In the genomic region with DNA sequence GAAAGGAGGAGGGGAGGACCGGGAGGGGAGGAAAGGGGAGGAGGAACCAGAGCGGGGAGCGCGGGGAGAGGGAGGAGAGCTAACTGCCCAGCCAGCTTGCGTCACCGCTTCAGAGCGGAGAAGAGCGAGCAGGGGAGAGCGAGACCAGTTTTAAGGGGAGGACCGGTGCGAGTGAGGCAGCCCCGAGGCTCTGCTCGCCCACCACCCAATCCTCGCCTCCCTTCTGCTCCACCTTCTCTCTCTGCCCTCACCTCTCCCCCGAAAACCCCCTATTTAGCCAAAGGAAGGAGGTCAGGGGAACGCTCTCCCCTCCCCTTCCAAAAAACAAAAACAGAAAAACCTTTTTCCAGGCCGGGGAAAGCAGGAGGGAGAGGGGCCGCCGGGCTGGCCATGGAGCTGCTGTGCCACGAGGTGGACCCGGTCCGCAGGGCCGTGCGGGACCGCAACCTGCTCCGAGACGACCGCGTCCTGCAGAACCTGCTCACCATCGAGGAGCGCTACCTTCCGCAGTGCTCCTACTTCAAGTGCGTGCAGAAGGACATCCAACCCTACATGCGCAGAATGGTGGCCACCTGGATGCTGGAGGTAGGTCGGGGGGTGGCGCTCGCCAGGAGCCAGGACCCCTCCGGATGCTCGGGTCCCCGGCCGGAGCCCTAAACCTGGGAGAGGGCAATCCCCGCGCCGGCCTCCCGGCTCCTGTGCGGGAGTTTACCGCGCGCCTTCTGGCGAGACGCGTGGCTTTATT, we compare ENCODE assay signal across 8 cellular contexts. TPM values are rescaled to one million over a fixed set of nuclear protein-coding genes. Genes with fewer than 3 reads are reported as not detected.
DNase-seq lines count a peak whose midpoint lies in the region; FAIRE-seq and TF ChIP-seq lines count a peak whose summit lies in the region.

A gene (plus strand): TSS at position 112 of the 745 bp plus-strand sequence. CDS start 279 bp downstream, at position 391.

- intact Hi-C loops in spleen (cut with DNase I; ENCODE audit: low total_unique reads), result no loop called here

- H3K27me3 ChIP-seq in keratinocyte (ENCODE audit: control insufficient read depth, extremely low read depth, insufficient read depth, low read length), result peaks cover 8% of the 10 kb centered on the region
- peaks cover 0 to 78% (median 52%) of the 10 kb centered on the region in 7 donors for H3K27me3 ChIP-seq in spleen (replicated peaks in 1 of 7)

- peaks cover 53% of the 10 kb centered on the region for H3K79me2 ChIP-seq in keratinocyte (ENCODE audit: control insufficient read depth, insufficient read depth, low read length)

- H3K4me3 ChIP-seq in choroid plexus epithelial cell (ENCODE audit: low read depth, low read length), result peak within 1 kb of the TSS; percentile 61
- H3K4me3 ChIP-seq in keratinocyte (ENCODE audit: control insufficient read depth in 2 of 3, extremely low read depth in 1 of 3, insufficient read depth in 2 of 3, low read depth in 1 of 3, low read length in 3 of 3), result peak within 1 kb of the TSS; percentile 75 to 95 (median 94)
- H3K4me3 ChIP-seq in spleen, result peak within 1 kb of the TSS; percentile 50 to 74 (median 66)

- 0 to 1% (median 0%) methylated on average over 52 of the region's 52 CpGs for WGBS in spleen, 5 donors

- H3K27ac ChIP-seq in keratinocyte (ENCODE audit: control insufficient read depth, insufficient read depth, low read length) (peak within 1 kb of the TSS; percentile 93), spleen (peak within 1 kb of the TSS; percentile 74 to 98 (median 92))

- H3K9me3 ChIP-seq in keratinocyte (ENCODE audit: control insufficient read depth, low read depth, low read length), result no peaks in the 10 kb centered on the region
- H3K9me3 ChIP-seq in spleen, result no peaks in the 10 kb centered on the region

- FAIRE-seq in keratinocyte (lab: Jason Lieb, UNC), result peak; percentile 93

- no peaks in the 10 kb centered on the region for H3K9me1 ChIP-seq in keratinocyte (ENCODE audit: control insufficient read depth, extremely low read depth, insufficient read depth, low read length)

- peak within 1 kb of the TSS; percentile 98 for H3K9ac ChIP-seq in keratinocyte (ENCODE audit: control insufficient read depth, extremely low read depth, insufficient read depth, low read length)

- H2AFZ ChIP-seq in keratinocyte (ENCODE audit: control insufficient read depth, low read length), result peak within 1 kb of the TSS; percentile 60

- TF ChIP-seq CTCF in choroid plexus epithelial cell (conservative IDR thresholded peaks at IDR 0.05; ENCODE audit: low read depth, low read length) (no peak), keratinocyte (optimal IDR thresholded peaks at IDR 0.05 in 1 of 3, IDR thresholded peaks at IDR 0.05 in 1 of 3, conservative IDR thresholded peaks at IDR 0.05 in 1 of 3; ENCODE audit: extremely low read depth in 1 of 3, insufficient read depth in 2 of 3, low read length in 3 of 3) (peak in 1 of 3 experiments; percentile 8), spleen (IDR thresholded peaks at IDR 0.05 in 8 of 11, conservative IDR thresholded peaks at IDR 0.05 in 3 of 11) (no peak)

- H4K20me1 ChIP-seq in keratinocyte (ENCODE audit: control insufficient read depth, extremely low read depth, insufficient read depth, low read length), result peaks cover 24% of the 10 kb centered on the region

- dilution Hi-C loops in keratinocyte (cut with MboI; ENCODE audit: extremely low pct_ligation_motif_present, low sequenced_read_pairs), result no loop called here

- peak in 2 of 3 donors; percentile 49 to 78 for TF ChIP-seq POLR2A in spleen (IDR thresholded peaks at IDR 0.05)

- peak within 1 kb of the TSS; percentile 76 for H3K4me2 ChIP-seq in keratinocyte (ENCODE audit: control insufficient read depth, extremely low read depth, insufficient read depth, low read depth, low read length)

- peaks cover 51% of the 10 kb centered on the region for H3K4me1 ChIP-seq in keratinocyte (ENCODE audit: control insufficient read depth, extremely low read depth, insufficient read depth, low read length)
- peaks cover 17 to 98% (median 88%) of the 10 kb centered on the region in 6 donors for H3K4me1 ChIP-seq in spleen

- H3K36me3 ChIP-seq in keratinocyte (ENCODE audit: control insufficient read depth in 2 of 2, extremely low read depth in 1 of 2, insufficient read depth in 2 of 2, low read length in 2 of 2), result peaks cover 19 to 31% of the 10 kb centered on the region in 2 experiments
- H3K36me3 ChIP-seq in spleen, result peaks cover 0 to 27% (median 13%) of the 10 kb centered on the region in 6 donors

- DNase-seq in NCI-H146 (lab: John Stamatoyannopoulos, UW), result peak; percentile 46
- DNase-seq in NCI-H146 treated with DMSO at 0.1 percent for 48 hours (lab: John Stamatoyannopoulos, UW; ENCODE audit: unreplicated experiment), result no peak
- peak; percentile 90 for DNase-seq in HPDE6-E6E7 (ENCODE audit: extremely low spot score)
- DNase-seq in activated CD4-positive, CD25-positive, alpha-beta regulatory T cell treated with anti-CD3 and anti-CD28 coated beads, Interleukin-2, amount 50 U/mL, for 72 hours, result peak; percentile 72
- DNase-seq in choroid plexus epithelial cell (ENCODE audit: low read depth), result peak; percentile 68
- peak; percentile 74 for DNase-seq in keratinocyte (ENCODE audit: low read depth, low spot score)
- DNase-seq in spleen, result peak; percentile 94
- no peak for DNase-seq in OCI-M2 (lab: John Stamatoyannopoulos, UW; ENCODE audit: unreplicated experiment)

RNA-seq across cellular contexts. Expression of the gene that starts here (rescaled TPM):
- polyA plus RNA-seq in keratinocyte, result 310 to 574 TPM (median 324 TPM) in 3 replicates
- 74.2 TPM for polyA plus RNA-seq in keratinocyte (2011; ENCODE audit: low read depth)
- polyA plus RNA-seq in keratinocyte (2011; cell fraction: cytosol; rRNA removed), result 295 and 360 TPM in 2 replicates
- polyA plus RNA-seq in keratinocyte (2011; cell fraction: nucleus; rRNA removed), result 465 and 473 TPM in 2 replicates
- polyA plus RNA-seq in keratinocyte (2012; ENCODE audit: low replicate concordance), result 120 and 269 TPM in 2 replicates
- 1,197 to 1,430 TPM (median 1,326 TPM) in 3 replicates for polyA minus RNA-seq in keratinocyte
- 872 TPM for polyA minus RNA-seq in keratinocyte (2011; cell fraction: cytosol; rRNA and poly(A)+ RNA removed)
- polyA minus RNA-seq in keratinocyte (2011; cell fraction: nucleus; rRNA and poly(A)+ RNA removed), result 589 and 1,049 TPM in 2 replicates
- 100 to 1,000 TPM in 3 of 7 donors, 10 to 100 TPM in 4; 56.1 to 110 (median 65.1) TPM for total RNA-seq in spleen
- polyA plus RNA-seq in spleen, result 10 to 100 TPM in 2 of 3 donors, 1 to 10 TPM in 1; 9.4 to 15.2 (median 13.8) TPM

Comparison
In these comparisons a context has a peak if more than half of its experiments do, and no peak if none do; other contexts are left out.
1. RNA of the gene that starts here (polyA plus RNA-seq): 74.2 to 574 TPM in keratinocyte; 9.4 to 15.2 TPM in spleen; every median in the first group is over 4 times any median in the second.
2. DNase-seq: peak in NCI-H146 (single experiment), HPDE6-E6E7 (single experiment), activated CD4-positive, CD25-positive, alpha-beta regulatory T cell treated with anti-CD3 and anti-CD28 coated beads, Interleukin-2, amount 50 U/mL, for 72 hours (single experiment), choroid plexus epithelial cell (single experiment), keratinocyte (single experiment) and spleen (single experiment); none in NCI-H146 treated with DMSO at 0.1 percent for 48 hours (single experiment) and OCI-M2 (single experiment).
3. Peak in every context shown above with its lines, with median percentiles within 50 percentile points of each other: H3K4me3 ChIP-seq.